16 cellular contexts compared by ENCODE assay signal in genomic region chr2:11903085-11903484, GRCh38.
"Had no signal": no experiment of that assay in that cellular context is flagged by ENCODE, and none has a peak within 500 bp of the region (broad histone marks: within the 10 kb centered on the region; RNA-seq: fewer than 3 reads in every experiment).

No MANE protein-coding gene starts in this region.

- ATAC-seq: activated T-helper 17 cell treated with anti-CD3 and anti-CD28 coated beads, Interleukin-2, amount 50 U/mL, for 72 hours; heart right ventricle; left lobe of liver; pancreas had no signal

- H3K27ac Mint-ChIP-seq: activated naive CD4-positive, alpha-beta T cell treated with anti-CD3 and anti-CD28 coated beads for 36 hours; activated T-helper 17 cell treated with anti-CD3 and anti-CD28 coated beads, Interleukin-2, amount 50 U/mL, for 72 hours; stimulated activated naive CD8-positive, alpha-beta T cell treated with anti-CD3 and anti-CD28 coated beads, Interleukin-15, Interleukin-2, amounts not matched to agents 100 ng/mL and 50 ng/mL, for 24 hours had no signal

- H3K4me3 Mint-ChIP-seq: activated naive CD4-positive, alpha-beta T cell treated with anti-CD3 and anti-CD28 coated beads for 36 hours; activated T-helper 17 cell treated with anti-CD3 and anti-CD28 coated beads, Interleukin-2, amount 50 U/mL, for 72 hours; stimulated activated naive CD8-positive, alpha-beta T cell treated with anti-CD3 and anti-CD28 coated beads, Interleukin-15, Interleukin-2, amounts not matched to agents 100 ng/mL and 50 ng/mL, for 24 hours had no signal

- H3K4me1 Mint-ChIP-seq: activated T-helper 17 cell treated with anti-CD3 and anti-CD28 coated beads, Interleukin-2, amount 50 U/mL, for 72 hours had no signal

- H3K9me3 Mint-ChIP-seq: activated naive CD4-positive, alpha-beta T cell treated with anti-CD3 and anti-CD28 coated beads for 36 hours; activated T-helper 17 cell treated with anti-CD3 and anti-CD28 coated beads, Interleukin-2, amount 50 U/mL, for 72 hours; stimulated activated naive CD8-positive, alpha-beta T cell treated with anti-CD3 and anti-CD28 coated beads, Interleukin-15, Interleukin-2, amounts not matched to agents 100 ng/mL and 50 ng/mL, for 24 hours had no signal

- DNase-seq: activated CD4-positive, alpha-beta T cell treated with anti-CD3 and anti-CD28 coated beads for 48 hours; activated naive CD4-positive, alpha-beta T cell treated with anti-CD3 and anti-CD28 coated beads for 36 hours; colonic mucosa; effector CD8-positive, alpha-beta T cell; foreskin melanocyte; heart right ventricle; mesenchymal stem cell; pancreas; stimulated activated CD4-positive, alpha-beta T cell treated with anti-CD3 and anti-CD28 coated beads, Interleukin-4, amount 100 ng/mL, for 1 hour; stimulated activated CD8-positive, alpha-beta memory T cell treated with anti-CD3 and anti-CD28 coated beads, Interleukin-4, amount 100 ng/mL, for 48 hours; T1000; testis; WERI-Rb-1 had no signal

- H3K27me3 Mint-ChIP-seq: activated T-helper 17 cell treated with anti-CD3 and anti-CD28 coated beads, Interleukin-2, amount 50 U/mL, for 72 hours; stimulated activated naive CD8-positive, alpha-beta T cell treated with anti-CD3 and anti-CD28 coated beads, Interleukin-15, Interleukin-2, amounts not matched to agents 100 ng/mL and 50 ng/mL, for 24 hours had no signal
